ENCODE assay signal across 8 cellular contexts in genomic region chr13:49495783-49496762, GRCh38. TPM values are rescaled to one million over a fixed set of nuclear protein-coding genes. Genes with fewer than 3 reads are reported as not detected.
DNase-seq lines count a peak whose midpoint lies in the region; ATAC-seq, FAIRE-seq and TF ChIP-seq lines count a peak whose summit lies in the region.

TSS of gene PHF11 (plus strand) at chr13:49495953. CDS start at chr13:49496002, 49 bp downstream.

- peak in 1 of 2 donors; percentile 5 for TF ChIP-seq CTCF in endothelial cell of umbilical vein (IDR thresholded peaks at IDR 0.05; ENCODE audit: extremely low read depth in 1 of 2, insufficient read depth in 1 of 2, low read depth in 1 of 2, low read length in 2 of 2)

- TF ChIP-seq POLR2A in endothelial cell of umbilical vein (IDR thresholded peaks at IDR 0.05; ENCODE audit: low read depth, low read length) = peak; percentile 59

- no peaks in the 10 kb centered on the region for H3K27me3 ChIP-seq in endothelial cell of umbilical vein (ENCODE audit: control insufficient read depth in 2 of 2, insufficient read depth in 2 of 2, low read length in 2 of 2)

- no peaks in the 10 kb centered on the region for H4K20me1 ChIP-seq in endothelial cell of umbilical vein (replicated peaks; ENCODE audit: control insufficient read depth, extremely low read depth, insufficient read depth, low read length)

- intact Hi-C loops in endothelial cell of umbilical vein (cut with micrococcal nuclease) = loop anchor here (1.0 to 5.0 kb wide), 3 partner anchors 52 to 184 kb away; partner anchors contain the start of genes CAB39L and SETDB2

- peak within 1 kb of the TSS; percentile 73 for H3K27ac ChIP-seq in endothelial cell of umbilical vein (ENCODE audit: insufficient read depth, low read depth, low read length)

- no TSS peak for BruUV-seq in endothelial cell of umbilical vein (replicated peaks; lab: Mats Ljungman, UMichigan)

- FAIRE-seq in endothelial cell of umbilical vein (lab: Jason Lieb, UNC) = peak; percentile 8

- H3K4me1 ChIP-seq in endothelial cell of umbilical vein (ENCODE audit: control insufficient read depth, extremely low read depth, insufficient read depth, low read length) = peaks cover 11% of the 10 kb centered on the region

- no peaks in the 10 kb centered on the region for H3K79me2 ChIP-seq in endothelial cell of umbilical vein (ENCODE audit: control insufficient read depth, insufficient read depth, low read length)

- H3K4me3 ChIP-seq in endothelial cell of umbilical vein (replicated peaks in 1 of 3; ENCODE audit: insufficient read depth in 1 of 3, low read depth in 1 of 3, low read length in 3 of 3) = peak within 1 kb of the TSS; percentile 42 to 76 (median 58)

- no peaks in the 10 kb centered on the region for H3K9me1 ChIP-seq in endothelial cell of umbilical vein (replicated peaks; ENCODE audit: control insufficient read depth, extremely low read depth, insufficient read depth, low read length)

- CTCF ChIA-PET in endothelial cell of umbilical vein (lab: Charles Lee) = interaction anchor here (1.0 to 1.3 kb wide), 3 partner anchors 44 to 111 kb away, joined by 3 to 5 read pairs (median 4); partner anchors contain the start of genes CAB39L and SETDB2

- ATAC-seq in HG02973 (IDR thresholded peaks at IDR 0.05; ENCODE audit: unreplicated experiment) = peak; percentile 78

- peak within 1 kb of the TSS; percentile 87 for H3K9ac ChIP-seq in endothelial cell of umbilical vein (replicated peaks; ENCODE audit: extremely low read depth, insufficient read depth, low read length)

- H3K36me3 ChIP-seq in endothelial cell of umbilical vein (ENCODE audit: control insufficient read depth in 2 of 2, extremely low read depth in 1 of 2, insufficient read depth in 2 of 2, low read length in 2 of 2) = no peaks in the 10 kb centered on the region

- dilution Hi-C loops in endothelial cell of umbilical vein (cut with MboI; ENCODE audit: extremely low pct_ligation_motif_present, low sequenced_read_pairs) = no loop called here

- peak within 1 kb of the TSS; percentile 73 for H3K4me2 ChIP-seq in endothelial cell of umbilical vein (ENCODE audit: insufficient read depth, low read length)

- H2AFZ ChIP-seq in endothelial cell of umbilical vein (ENCODE audit: low read depth, low read length) = peak within 1 kb of the TSS; percentile 95

- POLR2A ChIA-PET in endothelial cell of umbilical vein (lab: Charles Lee) = interaction anchor here (0.7 to 0.9 kb wide), 2 partner anchors 15 to 105 kb away, joined by 3 to 4 read pairs; no protein-coding TSS in a partner anchor

- peak; percentile 30 for DNase-seq in NCI-H2227 (lab: John Stamatoyannopoulos, UW; ENCODE audit: unreplicated experiment)
- DNase-seq in NCI-H2227 treated with DMSO at 0.1 percent for 48 hours (lab: John Stamatoyannopoulos, UW) = no peak
- DNase-seq in NOMO-1 treated with DMSO at 0.1 percent for 48 hours (lab: John Stamatoyannopoulos, UW; ENCODE audit: unreplicated experiment) = peak; percentile 77
- DNase-seq in activated T-cell treated with anti-CD3 and anti-CD28 coated beads for 1 hour (ENCODE audit: low read depth) = peak; percentile 79
- peak; percentile 58 for DNase-seq in endothelial cell of umbilical vein (ENCODE audit: low read depth, low spot score)
- DNase-seq in midbrain (lab: John Stamatoyannopoulos, UW) = peak; percentile 68
- DNase-seq in stimulated activated CD8-positive, alpha-beta memory T cell treated with anti-CD3 and anti-CD28 coated beads, Interleukin-2, amount 100 ng/mL, for 48 hours (ENCODE audit: low read depth in 2 of 2) = peak; percentile 80

- H3K9me3 ChIP-seq in endothelial cell of umbilical vein (replicated peaks; ENCODE audit: control insufficient read depth, insufficient read depth, low read length) = no peaks in the 10 kb centered on the region

TF ChIP-seq in endothelial cell of umbilical vein, 7 proteins besides CTCF, POLR2A, EP300 and RAD21:
- peak; percentile 48 for TF ChIP-seq POLR2AphosphoS5 (IDR thresholded peaks at IDR 0.05; ENCODE audit: insufficient read depth, low read depth, low read length)
- TF ChIP-seq JUN (IDR thresholded peaks at IDR 0.05; ENCODE audit: borderline replicate concordance, insufficient read depth, insufficient read length, low read depth) = no peak
- no peak for TF ChIP-seq EZH2 (IDR thresholded peaks at IDR 0.05; ENCODE audit: borderline replicate concordance, low read depth, low read length, severe bottlenecking)
- no peak for TF ChIP-seq MYC (IDR thresholded peaks at IDR 0.05; ENCODE audit: low read depth, low read length)

RNA-seq across cellular contexts. Expression of gene PHF11, which starts in this region (rescaled TPM):
- 28.2 and 32.4 TPM in 2 replicates for total RNA-seq in endothelial cell of umbilical vein
- polyA plus RNA-seq in endothelial cell of umbilical vein = 12.9 and 14.5 TPM in 2 replicates
- polyA plus RNA-seq in endothelial cell of umbilical vein (2011; cell fraction: cytosol; rRNA removed) = 11.6 and 11.8 TPM in 2 replicates
- 53.5 and 53.8 TPM in 2 replicates for polyA plus RNA-seq in endothelial cell of umbilical vein (2011; cell fraction: nucleus; rRNA removed)
- polyA plus RNA-seq in endothelial cell of umbilical vein (2012) = 12.7 and 18.0 TPM in 2 replicates
- polyA minus RNA-seq in endothelial cell of umbilical vein = 12.4 and 16.3 TPM in 2 replicates
- polyA minus RNA-seq in endothelial cell of umbilical vein (2011; cell fraction: cytosol; rRNA and poly(A)+ RNA removed) = 4.2 TPM
- polyA minus RNA-seq in endothelial cell of umbilical vein (2011; cell fraction: nucleus; rRNA and poly(A)+ RNA removed) = 10.1 and 24.7 TPM in 2 replicates
